In genomic region chr5:123528059-123528458, GRCh38 we compare ENCODE assay signal across 19 cellular contexts. TPM values are rescaled to one million over a fixed set of nuclear protein-coding genes. Genes with fewer than 3 reads are reported as not detected.
DNase-seq lines count a peak whose midpoint lies in the region; FAIRE-seq and TF ChIP-seq lines count a peak whose summit lies in the region.
"Had no signal": no experiment of that assay in that cellular context is flagged by ENCODE, and none has a peak within 500 bp of the region (broad histone marks: within the 10 kb centered on the region; RNA-seq: fewer than 3 reads in every experiment).

No MANE protein-coding gene starts in this region.

- H2AFZ ChIP-seq in hepatocyte, result no peak overlapping the region
- H2AFZ ChIP-seq in mesenchymal stem cell (ENCODE audit: low read depth, low read length), result no peak overlapping the region

- H3K4ac ChIP-seq in mesenchymal stem cell (ENCODE audit: low read depth in 1 of 2, low read length in 2 of 2), result no peak overlapping the region

- no peak for TF ChIP-seq POLR2A in tibial nerve (IDR thresholded peaks at IDR 0.05)

- no peak for TF ChIP-seq EP300 in tibial nerve (IDR thresholded peaks at IDR 0.05)

- peak overlapping the region; percentile 4 for H3K4me2 ChIP-seq in hepatocyte
- no peak overlapping the region for H3K4me2 ChIP-seq in mesenchymal stem cell (ENCODE audit: low read length, poor library complexity, severe bottlenecking)

- no peak overlapping the region for H3K4me3 ChIP-seq in HEK293 (ENCODE audit: low read depth, low read length)
- H3K4me3 ChIP-seq in hepatocyte, result no peak overlapping the region
- H3K4me3 ChIP-seq in mesenchymal stem cell (ENCODE audit: insufficient read depth in 1 of 2, low read depth in 1 of 2, low read length in 2 of 2), result no peak overlapping the region
- no peak overlapping the region for H3K4me3 ChIP-seq in tibial nerve
- H3K4me3 ChIP-seq: SJSA1 had no signal

- H3K27ac ChIP-seq in HEK293 (ENCODE audit: extremely low read depth, low read depth, low read length), result no peak overlapping the region
- no peak overlapping the region for H3K27ac ChIP-seq in hepatocyte
- H3K27ac ChIP-seq in mesenchymal stem cell (ENCODE audit: low read length, poor library complexity, severe bottlenecking), result no peak overlapping the region
- no peak overlapping the region for H3K27ac ChIP-seq in tibial nerve
- H3K27ac ChIP-seq: SJSA1 had no signal

- H3K18ac ChIP-seq in mesenchymal stem cell (ENCODE audit: low read depth in 1 of 2, low read length in 2 of 2), result no peak overlapping the region

- H3K9me2 ChIP-seq in hepatocyte (replicated peaks; ENCODE audit: insufficient read depth), result no peaks in the 10 kb centered on the region

- no peaks in the 10 kb centered on the region for H3K27me3 ChIP-seq in hepatocyte
- H3K27me3 ChIP-seq in mesenchymal stem cell (ENCODE audit: control insufficient read depth in 1 of 2, insufficient read depth in 1 of 2, low read length in 2 of 2), result no peaks in the 10 kb centered on the region
- H3K27me3 ChIP-seq in tibial nerve, result no peaks in the 10 kb centered on the region
- H3K27me3 ChIP-seq: SJSA1 had no signal

- POLR2A ChIA-PET in HEK293 (lab: Yijun Ruan, JAX), result no interaction called here

- no peak overlapping the region for H4K91ac ChIP-seq in mesenchymal stem cell (ENCODE audit: low read length)

- H2AK5ac ChIP-seq in mesenchymal stem cell (ENCODE audit: low read length, severe bottlenecking), result no peak overlapping the region

- DNase-seq in hepatocyte (ENCODE audit: low spot score) (no peak), mesenchymal stem cell (no peak), iPS-NIHi11 (ENCODE audit: low spot score) (no peak), tibial nerve (ENCODE audit: low spot score in 2 of 2) (no peak)
- DNase-seq in stimulated activated CD4-positive, alpha-beta T cell treated with anti-CD3 and anti-CD28 coated beads, Interleukin-4, amount 100 ng/mL, for 24 hours, result no peak
- DNase-seq in central memory CD4-positive, alpha-beta T cell, result no peak
- DNase-seq: 8988T, DND-41, Kasumi-1, NCI-H1417, NCI-H187, NCI-H446, NCI-H526 had no signal

- no peak overlapping the region for H3K23ac ChIP-seq in mesenchymal stem cell (ENCODE audit: low read length in 2 of 2)

- no peak overlapping the region for H4K8ac ChIP-seq in mesenchymal stem cell (ENCODE audit: low read length)

- H4K20me1 ChIP-seq in hepatocyte (ENCODE audit: insufficient read depth, poor library complexity, severe bottlenecking), result peaks cover 41% of the 10 kb centered on the region

- FAIRE-seq in A204.1 (lab: Jason Lieb, UNC), result peak; percentile 44
- FAIRE-seq: D721Med, GM12891, H1 had no signal

- CTCF ChIA-PET in HEK293 (lab: Yijun Ruan, JAX), result no interaction called here

- no peak overlapping the region for H3K14ac ChIP-seq in mesenchymal stem cell (ENCODE audit: low read length in 2 of 2)

- no peaks in the 10 kb centered on the region for H3K9me3 ChIP-seq in HEK293 (ENCODE audit: control insufficient read depth, insufficient read depth, low read depth, low read length)
- no peaks in the 10 kb centered on the region for H3K9me3 ChIP-seq in hepatocyte (ENCODE audit: low read depth)
- no peaks in the 10 kb centered on the region for H3K9me3 ChIP-seq in mesenchymal stem cell (ENCODE audit: control insufficient read depth, low read length)
- H3K9me3 ChIP-seq in tibial nerve, result no peaks in the 10 kb centered on the region
- H3K9me3 ChIP-seq: SJSA1 had no signal

- TF ChIP-seq CTCF in HEK293 (tag by site-specific recombination; IDR thresholded peaks at IDR 0.05) (no peak), hepatocyte (IDR thresholded peaks at IDR 0.05; ENCODE audit: poor library complexity) (no peak), tibial nerve (IDR thresholded peaks at IDR 0.05) (no peak)

- no peak overlapping the region for H2BK5ac ChIP-seq in mesenchymal stem cell (ENCODE audit: low read depth, low read length, poor library complexity, severe bottlenecking)

- H3K79me2 ChIP-seq in hepatocyte, result peaks cover 99% of the 10 kb centered on the region

- no peak overlapping the region for H2BK120ac ChIP-seq in mesenchymal stem cell (ENCODE audit: low read depth, low read length)

- H3K36me3 ChIP-seq in HEK293 (ENCODE audit: control insufficient read depth in 2 of 2, insufficient read depth in 1 of 2, low read length in 2 of 2) (no peaks in the 10 kb centered on the region), hepatocyte (replicated peaks; ENCODE audit: insufficient read depth, low read depth) (no peaks in the 10 kb centered on the region), mesenchymal stem cell (ENCODE audit: control insufficient read depth in 1 of 2, insufficient read depth in 2 of 2, low read depth in 1 of 2, low read length in 2 of 2) (no peaks in the 10 kb centered on the region), tibial nerve (no peaks in the 10 kb centered on the region)
- H3K36me3 ChIP-seq: SJSA1 had no signal

- H2BK12ac ChIP-seq in mesenchymal stem cell (ENCODE audit: low read length in 2 of 2), result no peak overlapping the region

- peak overlapping the region; percentile 59 for H3K9ac ChIP-seq in mesenchymal stem cell (ENCODE audit: low read length)

- H2BK15ac ChIP-seq in mesenchymal stem cell (ENCODE audit: low read depth, poor library complexity, severe bottlenecking), result no peak overlapping the region

- H3K79me1 ChIP-seq in mesenchymal stem cell (replicated peaks; ENCODE audit: low read length, poor library complexity, severe bottlenecking), result peaks cover 4% of the 10 kb centered on the region

- H3K4me1 ChIP-seq in HEK293 (ENCODE audit: control insufficient read depth, insufficient read depth, low read length), result peaks cover 3% of the 10 kb centered on the region
- H3K4me1 ChIP-seq in hepatocyte (ENCODE audit: insufficient read depth), result no peaks in the 10 kb centered on the region
- no peaks in the 10 kb centered on the region for H3K4me1 ChIP-seq in mesenchymal stem cell (ENCODE audit: control insufficient read depth, insufficient read depth, low read depth, low read length)
- peaks cover 0 to 56% (median 9%) of the 10 kb centered on the region in 4 donors for H3K4me1 ChIP-seq in tibial nerve
- H3K4me1 ChIP-seq: SJSA1 had no signal

TF ChIP-seq in HEK293, 187 proteins besides CTCF, POLR2A, EP300 and RAD21:
- TF ChIP-seq ZNF362 (tag by site-specific recombination; IDR thresholded peaks at IDR 0.05) (no peak), SCRT2 (tag by site-specific recombination; IDR thresholded peaks at IDR 0.05) (peak; percentile 13; the same call in 1 of the 2 replicates)

RNA-seq across cellular contexts. Expression of gene CSNK1G3, which starts 16.1 kb away (rescaled TPM):
- total RNA-seq in hepatocyte (59.3 and 67.1 TPM in 2 replicates), tibial nerve (10 to 100 TPM; 34.5 to 48.1 (median 39.5) TPM)
- polyA plus RNA-seq in hepatocyte, result 20.8 and 26.1 TPM in 2 replicates
- 21.9 TPM for polyA plus RNA-seq in mesenchymal stem cell (2013, experiment 1 of 2)
- 22.9 TPM for polyA plus RNA-seq in mesenchymal stem cell (2013, experiment 2 of 2)
